In the genomic region with DNA sequence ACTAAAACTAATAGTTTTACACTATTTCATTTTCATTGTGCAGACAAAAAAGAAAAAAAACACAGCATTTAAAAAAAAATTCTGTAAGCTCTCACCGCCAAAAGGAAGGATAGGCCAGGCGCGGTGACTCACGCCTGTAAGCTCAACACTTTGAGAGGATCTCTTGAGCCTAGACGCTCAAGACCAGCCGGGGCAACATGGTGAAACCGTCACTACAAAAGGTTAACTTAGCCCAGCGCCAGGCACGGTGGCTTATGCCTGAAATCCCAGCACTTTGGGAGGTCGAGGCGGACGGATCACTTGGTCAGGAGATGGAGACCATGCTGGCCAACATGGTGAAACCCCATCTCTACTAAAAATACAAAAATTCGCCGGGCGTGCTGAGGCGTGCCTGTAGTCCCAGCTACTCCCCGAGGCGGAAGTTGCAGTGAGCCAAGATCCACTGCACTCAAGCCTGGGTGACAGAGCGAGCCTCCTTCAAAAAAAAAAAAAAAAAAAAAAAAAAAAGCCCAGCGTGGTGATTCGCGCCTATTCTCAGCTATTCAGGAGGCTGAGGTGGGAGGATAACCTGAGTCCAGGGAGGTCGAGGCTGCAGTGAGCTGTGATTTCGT, we compare ENCODE assay signal across 1 cellular context.
TF ChIP-seq lines count a peak whose summit lies in the region.

No MANE protein-coding gene starts in this region.

TF ChIP-seq in IMR-90, 13 proteins besides CTCF, POLR2A, EP300 and RAD21 (continued from another document):
- TF ChIP-seq, protein P1, sequence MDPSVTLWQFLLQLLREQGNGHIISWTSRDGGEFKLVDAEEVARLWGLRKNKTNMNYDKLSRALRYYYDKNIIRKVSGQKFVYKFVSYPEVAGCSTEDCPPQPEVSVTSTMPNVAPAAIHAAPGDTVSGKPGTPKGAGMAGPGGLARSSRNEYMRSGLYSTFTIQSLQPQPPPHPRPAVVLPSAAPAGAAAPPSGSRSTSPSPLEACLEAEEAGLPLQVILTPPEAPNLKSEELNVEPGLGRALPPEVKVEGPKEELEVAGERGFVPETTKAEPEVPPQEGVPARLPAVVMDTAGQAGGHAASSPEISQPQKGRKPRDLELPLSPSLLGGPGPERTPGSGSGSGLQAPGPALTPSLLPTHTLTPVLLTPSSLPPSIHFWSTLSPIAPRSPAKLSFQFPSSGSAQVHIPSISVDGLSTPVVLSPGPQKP (IDR thresholded peaks at IDR 0.05; ENCODE audit: borderline replicate concordance, low read depth, low read length): no peak
- TF ChIP-seq MXI1 (IDR thresholded peaks at IDR 0.05; ENCODE audit: borderline replicate concordance, low read depth, low read length): no peak
- no peak for TF ChIP-seq MAZ (IDR thresholded peaks at IDR 0.05; ENCODE audit: borderline replicate concordance, low read depth, low read length)
- TF ChIP-seq SMC3 (IDR thresholded peaks at IDR 0.05; ENCODE audit: low read depth, low read length): no peak
- TF ChIP-seq, protein P2, sequence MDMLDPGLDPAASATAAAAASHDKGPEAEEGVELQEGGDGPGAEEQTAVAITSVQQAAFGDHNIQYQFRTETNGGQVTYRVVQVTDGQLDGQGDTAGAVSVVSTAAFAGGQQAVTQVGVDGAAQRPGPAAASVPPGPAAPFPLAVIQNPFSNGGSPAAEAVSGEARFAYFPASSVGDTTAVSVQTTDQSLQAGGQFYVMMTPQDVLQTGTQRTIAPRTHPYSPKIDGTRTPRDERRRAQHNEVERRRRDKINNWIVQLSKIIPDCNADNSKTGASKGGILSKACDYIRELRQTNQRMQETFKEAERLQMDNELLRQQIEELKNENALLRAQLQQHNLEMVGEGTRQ (IDR thresholded peaks at IDR 0.05; ENCODE audit: low read depth, low read length): no peak
- no peak for TF ChIP-seq RCOR1 (IDR thresholded peaks at IDR 0.05; ENCODE audit: insufficient replicate concordance, low read length)
- no peak for TF ChIP-seq CEBPB (IDR thresholded peaks at IDR 0.05; ENCODE audit: low read depth, low read length)
